ENCODE assay signal across 28 cellular contexts in the genomic region with DNA sequence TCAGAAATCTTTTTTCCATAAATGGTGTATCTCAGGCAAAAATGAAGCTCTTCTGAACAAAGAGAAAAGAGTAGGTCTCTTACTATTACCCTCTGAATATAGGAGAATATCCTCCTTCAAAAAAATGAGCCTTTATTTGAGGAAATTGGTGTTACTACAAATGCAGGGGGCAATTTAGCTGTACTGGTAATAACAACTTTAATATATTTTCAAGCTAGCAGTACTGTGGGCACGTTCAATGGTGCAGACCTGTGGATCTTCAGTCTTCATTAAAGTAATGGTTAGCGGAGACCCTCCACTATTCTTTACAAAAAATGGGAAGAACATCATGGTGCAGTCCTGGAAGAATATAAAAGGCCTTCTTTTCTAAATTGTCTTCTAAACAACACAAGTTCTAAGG.
"Had no signal": no experiment of that assay in that cellular context is flagged by ENCODE, and none has a peak within 500 bp of the region (broad histone marks: within the 10 kb centered on the region; RNA-seq: fewer than 3 reads in every experiment).

No MANE protein-coding gene starts in this region.

- H3K79me2 ChIP-seq: hepatocyte had no signal

- H3K27me3 ChIP-seq: colonic mucosa, dorsolateral prefrontal cortex, esophagus muscularis mucosa, esophagus squamous epithelium, foreskin keratinocyte, gastrocnemius medialis, gastroesophageal sphincter, heart left ventricle, heart right ventricle, hepatocyte had no signal

- H2AFZ ChIP-seq: hepatocyte had no signal

- ATAC-seq: effector memory CD8-positive, alpha-beta T cell; esophagus mucosa; foreskin keratinocyte; gastrocnemius medialis; gastroesophageal sphincter; heart left ventricle; heart right ventricle had no signal

- H3K9me3 ChIP-seq: colonic mucosa, esophagus squamous epithelium, gastrocnemius medialis, gastroesophageal sphincter had no signal

- DNase-seq: colonic mucosa; cortex of kidney; dermis blood vessel endothelial cell; dorsolateral prefrontal cortex; effector CD4-positive, alpha-beta T cell; effector CD8-positive, alpha-beta T cell; effector memory CD4-positive, alpha-beta T cell; effector memory CD8-positive, alpha-beta T cell; endodermal cell; erythroblast; esophagus squamous epithelium; foreskin fibroblast; foreskin keratinocyte; foreskin melanocyte; gastrocnemius medialis; glutamatergic neuron; head of caudate nucleus; heart left ventricle; heart right ventricle had no signal

- H3K36me3 ChIP-seq: colonic mucosa, esophagus muscularis mucosa, esophagus squamous epithelium, gastrocnemius medialis, gastroesophageal sphincter, heart left ventricle, heart right ventricle had no signal

- FAIRE-seq: endometrium, endothelial cell of umbilical vein, frontal cortex had no signal

- H3K4me3 ChIP-seq: colonic mucosa, coronary artery, dorsolateral prefrontal cortex, esophagus muscularis mucosa, esophagus squamous epithelium, gastrocnemius medialis, gastroesophageal sphincter, heart left ventricle, heart right ventricle, hepatocyte had no signal

- H3K27ac ChIP-seq: colonic mucosa, coronary artery, dorsolateral prefrontal cortex, epithelial cell of prostate, esophagus muscularis mucosa, esophagus squamous epithelium, foreskin keratinocyte, gastrocnemius medialis, gastroesophageal sphincter, heart left ventricle, heart right ventricle, hepatocyte had no signal

- H3K4me2 ChIP-seq: hepatocyte had no signal

- H3K4me1 ChIP-seq: colonic mucosa, esophagus muscularis mucosa, esophagus squamous epithelium, foreskin keratinocyte, gastrocnemius medialis, gastroesophageal sphincter, heart left ventricle, heart right ventricle had no signal
